In genomic region chr16:85870159-85870558, GRCh38 we compare ENCODE assay signal across 13 cellular contexts. TPM values are rescaled to one million over a fixed set of nuclear protein-coding genes. Genes with fewer than 3 reads are reported as not detected.
DNase-seq lines count a peak whose midpoint lies in the region; ATAC-seq and TF ChIP-seq lines count a peak whose summit lies in the region.
"Had no signal": no experiment of that assay in that cellular context is flagged by ENCODE, and none has a peak within 500 bp of the region (broad histone marks: within the 10 kb centered on the region; RNA-seq: fewer than 3 reads in every experiment).

No MANE protein-coding gene starts in this region.

- peak overlapping the region; percentile 30 for H3K4me3 ChIP-seq in coronary artery
- H3K4me3 ChIP-seq in aorta (ENCODE audit: low read length in 2 of 2): no peak overlapping the region
- H3K4me3 ChIP-seq in effector memory CD4-positive, alpha-beta T cell (ENCODE audit: insufficient read depth, low read depth, low read length, poor library complexity, severe bottlenecking): no peak overlapping the region
- H3K4me3 ChIP-seq: PC-9 had no signal

- no peak for ATAC-seq in stimulated activated naive CD8-positive, alpha-beta T cell treated with anti-CD3 and anti-CD28 coated beads, Interleukin-15, Interleukin-2, amounts not matched to agents 100 U/mL and 50 U/mL, for 24 hours
- ATAC-seq in aorta (ENCODE audit: low FRiP score) (peak; percentile 44), GM19023 (IDR thresholded peaks at IDR 0.05; ENCODE audit: unreplicated experiment) (no peak)

- WGBS in aorta, 2 donors: 18 to 23% methylated on average over 8 of the region's 8 CpGs

- H3K36me3 ChIP-seq in aorta (ENCODE audit: control insufficient read depth in 1 of 2, insufficient read depth in 2 of 2, low read length in 1 of 2): no peaks in the 10 kb centered on the region
- H3K36me3 ChIP-seq in effector memory CD4-positive, alpha-beta T cell (ENCODE audit: control insufficient read depth, insufficient read depth, low read length): no peaks in the 10 kb centered on the region

- H3K4me1 Mint-ChIP-seq in stimulated activated naive CD8-positive, alpha-beta T cell treated with anti-CD3 and anti-CD28 coated beads, Interleukin-15, Interleukin-2, amounts not matched to agents 100 ng/mL and 50 ng/mL, for 24 hours (ENCODE audit: low read depth): peaks cover 57% of the 10 kb centered on the region

- H3K9me3 ChIP-seq in aorta (ENCODE audit: control insufficient read depth, low read length): peaks cover 2% of the 10 kb centered on the region
- H3K9me3 ChIP-seq in effector memory CD4-positive, alpha-beta T cell (ENCODE audit: control insufficient read depth, low read length): no peaks in the 10 kb centered on the region

- peaks cover 5% of the 10 kb centered on the region for H3K9me3 Mint-ChIP-seq in stimulated activated naive CD8-positive, alpha-beta T cell treated with anti-CD3 and anti-CD28 coated beads, Interleukin-15, Interleukin-2, amounts not matched to agents 100 ng/mL and 50 ng/mL, for 24 hours

- peak overlapping the region; percentile 62 for H3K27ac Mint-ChIP-seq in stimulated activated naive CD8-positive, alpha-beta T cell treated with anti-CD3 and anti-CD28 coated beads, Interleukin-15, Interleukin-2, amounts not matched to agents 100 ng/mL and 50 ng/mL, for 24 hours
- H3K27ac Mint-ChIP-seq: progenitor cell of endocrine pancreas had no signal

- H3K4me1 ChIP-seq in aorta (ENCODE audit: control insufficient read depth in 1 of 2, insufficient read depth in 2 of 2, low read length in 2 of 2): no peaks in the 10 kb centered on the region
- no peaks in the 10 kb centered on the region for H3K4me1 ChIP-seq in effector memory CD4-positive, alpha-beta T cell (ENCODE audit: control insufficient read depth, insufficient read depth, low read length, poor library complexity, severe bottlenecking)

- H3K27ac ChIP-seq in coronary artery (peak overlapping the region in 1 of 2 donors; percentile 66), aorta (ENCODE audit: low read depth in 1 of 2, low read length in 2 of 2) (no peak overlapping the region)
- no peak overlapping the region for H3K27ac ChIP-seq in effector memory CD4-positive, alpha-beta T cell (ENCODE audit: insufficient read depth, low read length, poor library complexity, severe bottlenecking)
- H3K27ac ChIP-seq: C4-2B, PC-9 had no signal

- no peak for DNase-seq in stimulated activated naive CD8-positive, alpha-beta T cell treated with anti-CD3 and anti-CD28 coated beads, Interleukin-15, Interleukin-2, amounts not matched to agents 100 U/mL and 50 U/mL, for 24 hours
- DNase-seq in coronary artery (ENCODE audit: low spot score) (no peak), medulla oblongata (ENCODE audit: extremely low spot score) (peak; percentile 33), aorta (peak in 1 of 2 donors; percentile 67), germinal center (ENCODE audit: low spot score) (no peak)
- no peak for DNase-seq in effector memory CD4-positive, alpha-beta T cell
- DNase-seq: activated CD4-positive, alpha-beta T cell treated with anti-CD3 and anti-CD28 coated beads, Interleukin-2, amount 50 U/mL, for 4 hours; PC-9; stimulated activated CD4-positive, alpha-beta T cell treated with anti-CD3 and anti-CD28 coated beads, Interleukin-2, amount 100 ng/mL, for 48 hours had no signal

- intact Hi-C loops in aorta (cut with DNase I): no loop called here

- H3K36me3 Mint-ChIP-seq in stimulated activated naive CD8-positive, alpha-beta T cell treated with anti-CD3 and anti-CD28 coated beads, Interleukin-15, Interleukin-2, amounts not matched to agents 100 ng/mL and 50 ng/mL, for 24 hours (ENCODE audit: low read depth): no peaks in the 10 kb centered on the region

- H3K27me3 Mint-ChIP-seq in stimulated activated naive CD8-positive, alpha-beta T cell treated with anti-CD3 and anti-CD28 coated beads, Interleukin-15, Interleukin-2, amounts not matched to agents 100 ng/mL and 50 ng/mL, for 24 hours: no peaks in the 10 kb centered on the region

- H3K4me3 Mint-ChIP-seq in stimulated activated naive CD8-positive, alpha-beta T cell treated with anti-CD3 and anti-CD28 coated beads, Interleukin-15, Interleukin-2, amounts not matched to agents 100 ng/mL and 50 ng/mL, for 24 hours: peak overlapping the region; percentile 7

- TF ChIP-seq CTCF in coronary artery (IDR thresholded peaks at IDR 0.05): no peak

- peaks cover 0 to 3% of the 10 kb centered on the region in 2 donors for H3K27me3 ChIP-seq in aorta (ENCODE audit: control insufficient read depth in 1 of 2, insufficient read depth in 2 of 2, low read length in 1 of 2)
- H3K27me3 ChIP-seq in effector memory CD4-positive, alpha-beta T cell (replicated peaks; ENCODE audit: control insufficient read depth, insufficient read depth, low read length, poor library complexity, severe bottlenecking): no peaks in the 10 kb centered on the region

RNA-seq across cellular contexts. Expression of gene IRF8, which starts 28.8 kb away (rescaled TPM):
- 10 to 100 TPM; 12.5 to 25.2 TPM for total RNA-seq in aorta
- polyA plus RNA-seq in aorta: 10 to 100 TPM in 1 of 2 donors, 1 to 10 TPM in 1; 3.7 to 13.3 TPM
- total RNA-seq: PC-9 had no signal
